ENCODE assay signal across 37 cellular contexts in the genomic region with DNA sequence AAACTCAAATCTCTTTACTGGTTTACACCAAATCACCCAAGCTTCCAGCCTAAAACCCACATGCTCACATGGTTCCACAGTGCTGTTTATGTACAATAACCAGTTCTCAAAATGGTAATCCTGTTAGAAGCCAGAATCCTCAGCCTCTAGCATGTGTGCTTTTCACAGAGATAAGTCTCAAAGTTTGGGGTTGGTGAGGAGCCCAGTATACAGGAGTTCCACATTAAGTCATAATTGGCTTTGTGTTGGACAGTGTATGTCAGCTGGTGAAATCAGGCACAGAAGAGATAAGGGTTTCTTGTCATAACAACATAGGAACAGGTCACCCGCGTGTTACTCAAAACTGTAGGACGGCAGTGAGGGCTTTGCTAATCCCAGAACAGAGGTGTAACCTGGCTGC. TPM values are rescaled to one million over a fixed set of nuclear protein-coding genes. Genes with fewer than 3 reads are reported as not detected.
"Had no signal": no experiment of that assay in that cellular context is flagged by ENCODE, and none has a peak within 500 bp of the region (broad histone marks: within the 10 kb centered on the region; RNA-seq: fewer than 3 reads in every experiment).

A gene with protein sequence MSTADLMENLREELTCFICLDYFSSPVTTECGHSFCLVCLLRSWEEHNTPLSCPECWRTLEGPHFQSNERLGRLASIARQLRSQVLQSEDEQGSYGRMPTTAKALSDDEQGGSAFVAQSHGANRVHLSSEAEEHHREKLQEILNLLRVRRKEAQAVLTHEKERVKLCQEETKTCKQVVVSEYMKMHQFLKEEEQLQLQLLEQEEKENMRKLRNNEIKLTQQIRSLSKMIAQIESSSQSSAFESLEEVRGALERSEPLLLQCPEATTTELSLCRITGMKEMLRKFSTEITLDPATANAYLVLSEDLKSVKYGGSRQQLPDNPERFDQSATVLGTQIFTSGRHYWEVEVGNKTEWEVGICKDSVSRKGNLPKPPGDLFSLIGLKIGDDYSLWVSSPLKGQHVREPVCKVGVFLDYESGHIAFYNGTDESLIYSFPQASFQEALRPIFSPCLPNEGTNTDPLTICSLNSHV (plus strand): TSS at position 301 of the 400 bp plus-strand sequence. CDS start 118 bp downstream, outside the sequence.

- H3K36me3 ChIP-seq: adrenal gland, esophagus squamous epithelium had no signal

- H3K4me1 ChIP-seq: adrenal gland, body of pancreas, esophagus squamous epithelium had no signal

- H3K4me3 Mint-ChIP-seq: activated CD4-positive, alpha-beta memory T cell treated with anti-CD3 and anti-CD28 coated beads for 36 hours; activated CD4-positive, alpha-beta T cell treated with anti-CD3 and anti-CD28 coated beads for 36 hours; activated CD4-positive, alpha-beta T cell treated with anti-CD3 and anti-CD28 coated beads, Interleukin-2, amount 10 ng/mL, durations not matched to agents 24 days and 14 days; activated CD8-positive, alpha-beta memory T cell treated with anti-CD3 and anti-CD28 coated beads, Interleukin-2, amount 10 ng/mL, durations not matched to agents 7 days and 5 days; activated CD8-positive, alpha-beta T cell treated with anti-CD3 and anti-CD28 coated beads, Interleukin-2, amount 10 ng/mL, durations not matched to agents 7 days and 5 days; activated naive CD4-positive, alpha-beta T cell treated with anti-CD3 and anti-CD28 coated beads for 36 hours; activated naive CD4-positive, alpha-beta T cell treated with anti-CD3 and anti-CD28 coated beads, Interleukin-2, amount 50 U/mL, for 24 hours; activated naive CD8-positive, alpha-beta T cell treated with anti-CD3 and anti-CD28 coated beads for 36 hours; activated naive CD8-positive, alpha-beta T cell treated with anti-CD3 and anti-CD28 coated beads, Interleukin-2, amount 50 U/mL, for 24 hours; activated T-helper 1 cell treated with anti-CD3 and anti-CD28 coated beads, Interleukin-12 subunit alpha, Interleukin-12 subunit beta, Interleukin-2, Interleukin-4 antibody, amounts not matched to agents 30 ng/mL and 10 ng/mL and 1 ng/mL, durations not matched to agents 14 hours and 24 hours and 36 hours; effector memory CD8-positive, alpha-beta T cell had no signal

- H3K27me3 Mint-ChIP-seq: activated CD4-positive, alpha-beta memory T cell treated with anti-CD3 and anti-CD28 coated beads for 36 hours; activated CD4-positive, alpha-beta T cell treated with anti-CD3 and anti-CD28 coated beads for 36 hours; activated CD4-positive, alpha-beta T cell treated with anti-CD3 and anti-CD28 coated beads, Interleukin-2, amount 10 ng/mL, durations not matched to agents 24 days and 14 days; activated CD8-positive, alpha-beta memory T cell treated with anti-CD3 and anti-CD28 coated beads, Interleukin-2, amount 10 ng/mL, durations not matched to agents 7 days and 5 days; activated naive CD4-positive, alpha-beta T cell treated with anti-CD3 and anti-CD28 coated beads, Interleukin-2, amount 50 U/mL, for 24 hours; activated naive CD8-positive, alpha-beta T cell treated with anti-CD3 and anti-CD28 coated beads for 36 hours; activated naive CD8-positive, alpha-beta T cell treated with anti-CD3 and anti-CD28 coated beads, Interleukin-2, amount 50 U/mL, for 24 hours; effector memory CD8-positive, alpha-beta T cell had no signal

- H3K36me3 Mint-ChIP-seq: activated CD4-positive, alpha-beta memory T cell treated with anti-CD3 and anti-CD28 coated beads for 36 hours; activated CD8-positive, alpha-beta memory T cell treated with anti-CD3 and anti-CD28 coated beads, Interleukin-2, amount 10 ng/mL, durations not matched to agents 7 days and 5 days; activated naive CD8-positive, alpha-beta T cell treated with anti-CD3 and anti-CD28 coated beads for 36 hours had no signal

- ATAC-seq: activated CD4-positive, alpha-beta T cell treated with anti-CD3 and anti-CD28 coated beads for 36 hours; activated CD8-positive, alpha-beta memory T cell treated with anti-CD3 and anti-CD28 coated beads, Interleukin-2, amount 10 ng/mL, durations not matched to agents 7 days and 5 days; activated CD8-positive, alpha-beta T cell treated with anti-CD3 and anti-CD28 coated beads, Interleukin-2, amount 10 ng/mL, durations not matched to agents 7 days and 5 days; activated naive CD8-positive, alpha-beta T cell treated with anti-CD3 and anti-CD28 coated beads, Interleukin-2, amount 50 U/mL, for 24 hours; body of pancreas; effector memory CD8-positive, alpha-beta T cell had no signal

- H3K27me3 ChIP-seq: adrenal gland, body of pancreas, esophagus squamous epithelium had no signal

- H3K4me1 Mint-ChIP-seq: activated CD4-positive, alpha-beta T cell treated with anti-CD3 and anti-CD28 coated beads for 36 hours; activated CD4-positive, alpha-beta T cell treated with anti-CD3 and anti-CD28 coated beads, Interleukin-2, amount 10 ng/mL, durations not matched to agents 24 days and 14 days; activated CD8-positive, alpha-beta memory T cell treated with anti-CD3 and anti-CD28 coated beads, Interleukin-2, amount 10 ng/mL, durations not matched to agents 7 days and 5 days; activated naive CD4-positive, alpha-beta T cell treated with anti-CD3 and anti-CD28 coated beads, Interleukin-2, amount 50 U/mL, for 24 hours; activated naive CD8-positive, alpha-beta T cell treated with anti-CD3 and anti-CD28 coated beads for 36 hours; activated naive CD8-positive, alpha-beta T cell treated with anti-CD3 and anti-CD28 coated beads, Interleukin-2, amount 50 U/mL, for 24 hours had no signal

- FAIRE-seq: colon, endothelial cell of umbilical vein, frontal cortex had no signal

- H3K9me3 Mint-ChIP-seq: activated CD4-positive, alpha-beta T cell treated with anti-CD3 and anti-CD28 coated beads, Interleukin-2, amount 10 ng/mL, durations not matched to agents 24 days and 14 days; activated naive CD4-positive, alpha-beta T cell treated with anti-CD3 and anti-CD28 coated beads, Interleukin-2, amount 50 U/mL, for 24 hours had no signal

- H3K4me3 ChIP-seq: adrenal gland, body of pancreas, esophagus squamous epithelium had no signal

- H3K9me3 ChIP-seq: adrenal gland, body of pancreas, esophagus squamous epithelium had no signal

- H3K27ac ChIP-seq: adrenal gland, body of pancreas, epithelial cell of prostate, esophagus squamous epithelium had no signal

- DNase-seq: activated CD4-positive, alpha-beta memory T cell treated with anti-CD3 and anti-CD28 coated beads for 36 hours; activated CD4-positive, alpha-beta T cell treated with anti-CD3 and anti-CD28 coated beads for 36 hours; activated CD4-positive, alpha-beta T cell treated with anti-CD3 and anti-CD28 coated beads, Interleukin-2, amount 10 ng/mL, durations not matched to agents 24 days and 14 days; activated CD4-positive, CD25-positive, alpha-beta regulatory T cell; activated CD4-positive, CD25-positive, alpha-beta regulatory T cell treated with anti-CD3 and anti-CD28 coated beads, Interleukin-2, amount 50 U/mL, for 72 hours; activated CD8-positive, alpha-beta memory T cell treated with anti-CD3 and anti-CD28 coated beads, Interleukin-2, amount 10 ng/mL, durations not matched to agents 7 days and 5 days; activated CD8-positive, alpha-beta memory T cell treated with anti-CD3 and anti-CD28 coated beads, Interleukin-2, amount 50 U/mL, for 4 hours; activated CD8-positive, alpha-beta T cell treated with anti-CD3 and anti-CD28 coated beads, Interleukin-2, amount 10 ng/mL, durations not matched to agents 7 days and 5 days; activated effector memory CD4-positive, alpha-beta T cell treated with anti-CD3 and anti-CD28 coated beads, Interleukin-2, amount 50 U/mL, for 16 hours; activated naive CD4-positive, alpha-beta T cell treated with anti-CD3 and anti-CD28 coated beads for 36 hours; activated naive CD8-positive, alpha-beta T cell treated with anti-CD3 and anti-CD28 coated beads for 36 hours; activated naive CD8-positive, alpha-beta T cell treated with anti-CD3 and anti-CD28 coated beads, Interleukin-2, amount 50 U/mL, for 24 hours; activated T-cell treated with anti-CD3 and anti-CD28 coated beads, Interleukin-2, amount 50 U/mL, for 1 hour; activated T-cell treated with anti-CD3 and anti-CD28 coated beads, Interleukin-2, amount 50 U/mL, for 48 hours; amygdala; aorta; body of pancreas; caudate nucleus; cortex of kidney; dermis blood vessel endothelial cell; effector CD4-positive, alpha-beta T cell; effector memory CD8-positive, alpha-beta T cell; esophagus squamous epithelium; foreskin fibroblast; T-helper 2 cell had no signal

- H3K27ac Mint-ChIP-seq: activated CD4-positive, alpha-beta memory T cell treated with anti-CD3 and anti-CD28 coated beads for 36 hours; activated CD4-positive, alpha-beta T cell treated with anti-CD3 and anti-CD28 coated beads for 36 hours; activated CD4-positive, alpha-beta T cell treated with anti-CD3 and anti-CD28 coated beads, Interleukin-2, amount 10 ng/mL, durations not matched to agents 24 days and 14 days; activated CD8-positive, alpha-beta memory T cell treated with anti-CD3 and anti-CD28 coated beads, Interleukin-2, amount 10 ng/mL, durations not matched to agents 7 days and 5 days; activated CD8-positive, alpha-beta T cell treated with anti-CD3 and anti-CD28 coated beads, Interleukin-2, amount 10 ng/mL, durations not matched to agents 7 days and 5 days; activated naive CD4-positive, alpha-beta T cell treated with anti-CD3 and anti-CD28 coated beads for 36 hours; activated naive CD4-positive, alpha-beta T cell treated with anti-CD3 and anti-CD28 coated beads, Interleukin-2, amount 50 U/mL, for 24 hours; activated naive CD8-positive, alpha-beta T cell treated with anti-CD3 and anti-CD28 coated beads for 36 hours; activated naive CD8-positive, alpha-beta T cell treated with anti-CD3 and anti-CD28 coated beads, Interleukin-2, amount 50 U/mL, for 24 hours; activated T-helper 1 cell treated with anti-CD3 and anti-CD28 coated beads, Interleukin-12 subunit alpha, Interleukin-12 subunit beta, Interleukin-2, Interleukin-4 antibody, amounts not matched to agents 30 ng/mL and 10 ng/mL and 1 ng/mL, durations not matched to agents 14 hours and 24 hours and 36 hours; activated T-helper 2 cell treated with anti-CD3 and anti-CD28 coated beads, Interferon-gamma antibody, Interleukin-2, Interleukin-4, amounts not matched to agents 10 μg/mL and 5 μg/mL and 100 μg/mL, durations not matched to agents 14 hours and 24 hours and 36 hours; effector memory CD8-positive, alpha-beta T cell had no signal

RNA-seq across cellular contexts. Expression of the gene that starts here (rescaled TPM):
- total RNA-seq: activated CD4-positive, alpha-beta memory T cell treated with anti-CD3 and anti-CD28 coated beads for 36 hours; activated CD4-positive, alpha-beta T cell treated with anti-CD3 and anti-CD28 coated beads for 36 hours; activated CD4-positive, alpha-beta T cell treated with anti-CD3 and anti-CD28 coated beads, Interleukin-2, amount 10 ng/mL, durations not matched to agents 24 days and 14 days; activated CD8-positive, alpha-beta memory T cell treated with anti-CD3 and anti-CD28 coated beads for 36 hours; activated CD8-positive, alpha-beta memory T cell treated with anti-CD3 and anti-CD28 coated beads, Interleukin-2, amount 10 ng/mL, durations not matched to agents 7 days and 5 days; activated CD8-positive, alpha-beta T cell treated with anti-CD3 and anti-CD28 coated beads, Interleukin-2, amount 10 ng/mL, durations not matched to agents 7 days and 5 days; activated naive CD4-positive, alpha-beta T cell treated with anti-CD3 and anti-CD28 coated beads for 36 hours; activated naive CD8-positive, alpha-beta T cell treated with anti-CD3 and anti-CD28 coated beads for 36 hours; activated T-helper 1 cell treated with anti-CD3 and anti-CD28 coated beads, Interleukin-12 subunit alpha, Interleukin-12 subunit beta, Interleukin-2, Interleukin-4 antibody, amounts not matched to agents 30 ng/mL and 10 ng/mL and 1 ng/mL, durations not matched to agents 14 hours and 24 hours and 36 hours; activated T-helper 2 cell treated with anti-CD3 and anti-CD28 coated beads, Interferon-gamma antibody, Interleukin-2, Interleukin-4, amounts not matched to agents 10 μg/mL and 5 μg/mL and 100 μg/mL, durations not matched to agents 14 hours and 24 hours and 36 hours; adrenal gland; aorta; body of pancreas; chondrocyte; dermis blood vessel endothelial cell; endothelial cell of umbilical vein; esophagus squamous epithelium; frontal cortex; T-helper 1 cell treated with Interleukin-12 subunit alpha and Interleukin-12 subunit beta and Interleukin-4 antibody, amounts not matched to agents 30 ng/mL and 1 ng/mL, for 36 hours had no signal
- polyA plus RNA-seq: adrenal gland, aorta, endothelial cell of umbilical vein, esophagus had no signal
